In genomic region chr9:125243792-125244260, GRCh38 we compare ENCODE assay signal across 1 cellular context.
TF ChIP-seq lines count a peak whose summit lies in the region.

No MANE protein-coding gene starts in this region.

TF ChIP-seq in IMR-90, 13 proteins besides CTCF, POLR2A, EP300 and RAD21:
- no peak for TF ChIP-seq FOS (IDR thresholded peaks at IDR 0.05; ENCODE audit: low read depth, low read length)
- TF ChIP-seq MXI1 (IDR thresholded peaks at IDR 0.05; ENCODE audit: borderline replicate concordance, low read depth, low read length), result no peak
- no peak for TF ChIP-seq RFX5 (IDR thresholded peaks at IDR 0.05; ENCODE audit: low read depth, low read length)
- no peak for TF ChIP-seq BHLHE40 (IDR thresholded peaks at IDR 0.05; ENCODE audit: low read depth, low read length)
- no peak for TF ChIP-seq USF2 (IDR thresholded peaks at IDR 0.05; ENCODE audit: low read depth, low read length)
- TF ChIP-seq, protein P1, sequence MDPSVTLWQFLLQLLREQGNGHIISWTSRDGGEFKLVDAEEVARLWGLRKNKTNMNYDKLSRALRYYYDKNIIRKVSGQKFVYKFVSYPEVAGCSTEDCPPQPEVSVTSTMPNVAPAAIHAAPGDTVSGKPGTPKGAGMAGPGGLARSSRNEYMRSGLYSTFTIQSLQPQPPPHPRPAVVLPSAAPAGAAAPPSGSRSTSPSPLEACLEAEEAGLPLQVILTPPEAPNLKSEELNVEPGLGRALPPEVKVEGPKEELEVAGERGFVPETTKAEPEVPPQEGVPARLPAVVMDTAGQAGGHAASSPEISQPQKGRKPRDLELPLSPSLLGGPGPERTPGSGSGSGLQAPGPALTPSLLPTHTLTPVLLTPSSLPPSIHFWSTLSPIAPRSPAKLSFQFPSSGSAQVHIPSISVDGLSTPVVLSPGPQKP (IDR thresholded peaks at IDR 0.05; ENCODE audit: borderline replicate concordance, low read depth, low read length), result no peak
- no peak for TF ChIP-seq CHD1 (IDR thresholded peaks at IDR 0.05; ENCODE audit: low read depth, low read length)
